ENCODE assay signal across 33 cellular contexts in genomic region chr10:128802062-128802461, GRCh38.
DNase-seq lines count a peak whose midpoint lies in the region; ATAC-seq and TF ChIP-seq lines count a peak whose summit lies in the region.
"Had no signal": no experiment of that assay in that cellular context is flagged by ENCODE, and none has a peak within 500 bp of the region (broad histone marks: within the 10 kb centered on the region; RNA-seq: fewer than 3 reads in every experiment).

No MANE protein-coding gene starts in this region.

- H3K4me3 ChIP-seq in HEK293 (ENCODE audit: low read depth, low read length) (no peak overlapping the region), esophagus muscularis mucosa (no peak overlapping the region)
- H3K4me3 ChIP-seq: A549; BLaER1; BLaER1 treated with 17β-estradiol and CSF1 and Interleukin-3, amounts not matched to agents 10 nM and 100 nM had no signal

- H3K27me3 ChIP-seq in esophagus muscularis mucosa = no peaks in the 10 kb centered on the region
- H3K27me3 ChIP-seq: BE2C; BLaER1; BLaER1 treated with 17β-estradiol and CSF1 and Interleukin-3, amounts not matched to agents 10 nM and 100 nM had no signal

- DNase-seq in esophagus muscularis mucosa (ENCODE audit: extremely low spot score) = peak; percentile 88
- peak; percentile 2 for DNase-seq in type B pancreatic cell (ENCODE audit: extremely low spot score, unreplicated experiment)
- DNase-seq in kidney glomerular epithelial cell (lab: John Stamatoyannopoulos, UW) = no peak
- DNase-seq: 8988T; ACHN; AML-193; BE2C; C1 segment of cervical spinal cord; Caco-2; Calu3; CD4-positive, alpha-beta memory T cell; CD4-positive, alpha-beta T cell; CD4-positive, CD25-positive, alpha-beta regulatory T cell; CD8-positive, alpha-beta memory T cell; CD8-positive, alpha-beta T cell; COR-L47; DMS 273 treated with DMSO at 0.1 percent for 48 hours; DMS153; DMS53; DMS79; DMS79 treated with DMSO at 0.1 percent for 48 hours; DND-41; EL had no signal

- no peaks in the 10 kb centered on the region for H3K9me3 ChIP-seq in HEK293 (ENCODE audit: control insufficient read depth, insufficient read depth, low read depth, low read length)
- H3K9me3 ChIP-seq in esophagus muscularis mucosa = no peaks in the 10 kb centered on the region
- H3K9me3 ChIP-seq: A549; BE2C; BLaER1; BLaER1 treated with 17β-estradiol and CSF1 and Interleukin-3, amounts not matched to agents 10 nM and 100 nM; Caco-2 had no signal

- no peak for TF ChIP-seq POLR2A in esophagus muscularis mucosa (IDR thresholded peaks at IDR 0.05; ENCODE audit: low read depth)

- CTCF ChIA-PET in HEK293 (lab: Yijun Ruan, JAX) = no interaction called here

- intact Hi-C loops in esophagus muscularis mucosa (cut with DNase I) = no loop called here

- H3K4me1 ChIP-seq in HEK293 (ENCODE audit: control insufficient read depth, insufficient read depth, low read length) (no peaks in the 10 kb centered on the region), esophagus muscularis mucosa (no peaks in the 10 kb centered on the region)
- H3K4me1 ChIP-seq: A549; BE2C; BLaER1; BLaER1 treated with 17β-estradiol and CSF1 and Interleukin-3, amounts not matched to agents 10 nM and 100 nM; Caco-2 had no signal

- H3K27ac Mint-ChIP-seq in type B pancreatic cell = no peak overlapping the region
- H3K27ac Mint-ChIP-seq: B cell; CD14-positive monocyte; CD4-positive, alpha-beta memory T cell; CD4-positive, alpha-beta T cell; CD4-positive, CD25-positive, alpha-beta regulatory T cell; CD8-positive, alpha-beta memory T cell; CD8-positive, alpha-beta T cell had no signal

- no peak overlapping the region for H3K4me3 Mint-ChIP-seq in type B pancreatic cell
- H3K4me3 Mint-ChIP-seq: B cell; CD14-positive monocyte; CD4-positive, alpha-beta memory T cell; CD4-positive, alpha-beta T cell; CD4-positive, CD25-positive, alpha-beta regulatory T cell; CD8-positive, alpha-beta memory T cell; CD8-positive, alpha-beta T cell had no signal

- no peak overlapping the region for H3K27ac ChIP-seq in HEK293 (ENCODE audit: extremely low read depth, low read depth, low read length)
- no peak overlapping the region for H3K27ac ChIP-seq in esophagus muscularis mucosa (replicated peaks in 1 of 4)
- H3K27ac ChIP-seq: 22Rv1; A549; BLaER1; BLaER1 treated with 17β-estradiol and CSF1 and Interleukin-3, amounts not matched to agents 10 nM and 100 nM; C4-2B had no signal

- TF ChIP-seq CTCF in HEK293 (tag by site-specific recombination; IDR thresholded peaks at IDR 0.05) (no peak), esophagus muscularis mucosa (IDR thresholded peaks at IDR 0.05) (no peak), type B pancreatic cell (conservative IDR thresholded peaks at IDR 0.05) (no peak)

- peaks cover 3% of the 10 kb centered on the region for H3K4me1 Mint-ChIP-seq in type B pancreatic cell (ENCODE audit: unreplicated experiment)
- H3K4me1 Mint-ChIP-seq: B cell; CD14-positive monocyte; CD4-positive, alpha-beta memory T cell; CD8-positive, alpha-beta memory T cell had no signal

- H3K9me3 Mint-ChIP-seq in type B pancreatic cell = no peaks in the 10 kb centered on the region

- WGBS in esophagus muscularis mucosa = 85% methylated on average over 4 of the region's 4 CpGs

- POLR2A ChIA-PET in HEK293 (lab: Yijun Ruan, JAX) = no interaction called here

- H3K36me3 ChIP-seq in HEK293 (ENCODE audit: control insufficient read depth in 2 of 2, insufficient read depth in 1 of 2, low read length in 2 of 2) = no peaks in the 10 kb centered on the region
- no peaks in the 10 kb centered on the region for H3K36me3 ChIP-seq in esophagus muscularis mucosa
- H3K36me3 ChIP-seq: BE2C; BLaER1; BLaER1 treated with 17β-estradiol and CSF1 and Interleukin-3, amounts not matched to agents 10 nM and 100 nM had no signal

- H3K27me3 Mint-ChIP-seq in type B pancreatic cell = peaks cover 10% of the 10 kb centered on the region
- H3K27me3 Mint-ChIP-seq: B cell; CD4-positive, alpha-beta memory T cell; CD8-positive, alpha-beta memory T cell had no signal

- no peak for TF ChIP-seq EP300 in esophagus muscularis mucosa (IDR thresholded peaks at IDR 0.05)

- H3K36me3 Mint-ChIP-seq in type B pancreatic cell = no peaks in the 10 kb centered on the region
- H3K36me3 Mint-ChIP-seq: CD14-positive monocyte; CD4-positive, alpha-beta memory T cell; CD4-positive, CD25-positive, alpha-beta regulatory T cell; CD8-positive, alpha-beta memory T cell; CD8-positive, alpha-beta T cell had no signal

- ATAC-seq in HG02678 (IDR thresholded peaks at IDR 0.05; ENCODE audit: unreplicated experiment) (no peak), HG02840 (IDR thresholded peaks at IDR 0.05; ENCODE audit: low FRiP score, unreplicated experiment) (no peak)
- ATAC-seq: A549; CD8-positive, alpha-beta T cell had no signal

TF ChIP-seq in HEK293, 187 proteins besides CTCF, POLR2A, EP300 and RAD21:
- TF ChIP-seq ZNF2 (tag by site-specific recombination; IDR thresholded peaks at IDR 0.05) (no peak), ZNF157 (tag by site-specific recombination; IDR thresholded peaks at IDR 0.05) (no peak), PRDM6 (tag by site-specific recombination; IDR thresholded peaks at IDR 0.05) (no peak), ZNF155 (tag by site-specific recombination; IDR thresholded peaks at IDR 0.05) (no peak), ZNF174 (tag by site-specific recombination; IDR thresholded peaks at IDR 0.05) (no peak), SCRT2 (tag by site-specific recombination; IDR thresholded peaks at IDR 0.05) (peak; percentile 63)
- TF ChIP-seq, protein P1, sequence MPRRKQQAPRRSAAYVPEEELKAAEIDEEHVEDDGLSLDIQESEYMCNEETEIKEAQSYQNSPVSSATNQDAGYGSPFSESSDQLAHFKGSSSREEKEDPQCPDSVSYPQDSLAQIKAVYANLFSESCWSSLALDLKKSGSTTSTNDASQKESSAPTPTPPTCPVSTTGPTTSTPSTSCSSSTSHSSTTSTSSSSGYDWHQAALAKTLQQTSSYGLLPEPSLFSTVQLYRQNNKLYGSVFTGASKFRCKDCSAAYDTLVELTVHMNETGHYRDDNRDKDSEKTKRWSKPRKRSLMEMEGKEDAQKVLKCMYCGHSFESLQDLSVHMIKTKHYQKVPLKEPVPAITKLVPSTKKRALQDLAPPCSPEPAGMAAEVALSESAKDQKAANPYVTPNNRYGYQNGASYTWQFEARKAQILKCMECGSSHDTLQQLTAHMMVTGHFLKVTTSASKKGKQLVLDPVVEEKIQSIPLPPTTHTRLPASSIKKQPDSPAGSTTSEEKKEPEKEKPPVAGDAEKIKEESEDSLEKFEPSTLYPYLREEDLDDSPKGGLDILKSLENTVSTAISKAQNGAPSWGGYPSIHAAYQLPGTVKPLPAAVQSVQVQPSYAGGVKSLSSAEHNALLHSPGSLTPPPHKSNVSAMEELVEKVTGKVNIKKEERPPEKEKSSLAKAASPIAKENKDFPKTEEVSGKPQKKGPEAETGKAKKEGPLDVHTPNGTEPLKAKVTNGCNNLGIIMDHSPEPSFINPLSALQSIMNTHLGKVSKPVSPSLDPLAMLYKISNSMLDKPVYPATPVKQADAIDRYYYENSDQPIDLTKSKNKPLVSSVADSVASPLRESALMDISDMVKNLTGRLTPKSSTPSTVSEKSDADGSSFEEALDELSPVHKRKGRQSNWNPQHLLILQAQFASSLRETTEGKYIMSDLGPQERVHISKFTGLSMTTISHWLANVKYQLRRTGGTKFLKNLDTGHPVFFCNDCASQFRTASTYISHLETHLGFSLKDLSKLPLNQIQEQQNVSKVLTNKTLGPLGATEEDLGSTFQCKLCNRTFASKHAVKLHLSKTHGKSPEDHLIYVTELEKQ (tag by site-specific recombination; IDR thresholded peaks at IDR 0.05; ENCODE audit: borderline replicate concordance) = no peak
